8 cellular contexts compared by ENCODE assay signal in genomic region chr12:29073631-29074239, GRCh38.
DNase-seq lines count a peak whose midpoint lies in the region; ATAC-seq and FAIRE-seq lines count a peak whose summit lies in the region.

No MANE protein-coding gene starts in this region.

- peaks cover 41% of the 10 kb centered on the region for H3K27me3 Mint-ChIP-seq in T-helper 17 cell

- H3K4me3 Mint-ChIP-seq in T-helper 17 cell: no peak overlapping the region

- DNase-seq in GM03348 (ENCODE audit: low spot score): peak; percentile 59
- peak; percentile 32 for DNase-seq in NCI-H1105 (lab: John Stamatoyannopoulos, UW)
- no peak for DNase-seq in T-helper 17 cell
- peak; percentile 52 for DNase-seq in foreskin melanocyte
- peak; percentile 7 for DNase-seq in pulmonary artery endothelial cell (ENCODE audit: low read depth, low spot score)

- ATAC-seq in HG02571 (IDR thresholded peaks at IDR 0.05; ENCODE audit: unreplicated experiment) (peak; percentile 75), T-helper 17 cell (peak; percentile 68), HG02970 (IDR thresholded peaks at IDR 0.05; ENCODE audit: low FRiP score, unreplicated experiment) (no peak)

- H3K9me3 ChIP-seq in T-helper 17 cell (ENCODE audit: control insufficient read depth, low read length, poor library complexity, severe bottlenecking): no peaks in the 10 kb centered on the region

- H3K27ac Mint-ChIP-seq in T-helper 17 cell: no peak overlapping the region

- H3K36me3 Mint-ChIP-seq in T-helper 17 cell (ENCODE audit: low read depth): peaks cover 2% of the 10 kb centered on the region

- peak; percentile 67 for FAIRE-seq in A204.1 (lab: Jason Lieb, UNC)

- H3K4me1 Mint-ChIP-seq in T-helper 17 cell: peaks cover 8% of the 10 kb centered on the region

Comparison
In these comparisons a context has a peak if more than half of its experiments do, and no peak if none do; other contexts are left out.
1. DNase-seq: peak in GM03348 (single experiment), NCI-H1105 (single experiment), foreskin melanocyte (single experiment) and pulmonary artery endothelial cell (single experiment); none in T-helper 17 cell (0 of 3).